In the genomic region with DNA sequence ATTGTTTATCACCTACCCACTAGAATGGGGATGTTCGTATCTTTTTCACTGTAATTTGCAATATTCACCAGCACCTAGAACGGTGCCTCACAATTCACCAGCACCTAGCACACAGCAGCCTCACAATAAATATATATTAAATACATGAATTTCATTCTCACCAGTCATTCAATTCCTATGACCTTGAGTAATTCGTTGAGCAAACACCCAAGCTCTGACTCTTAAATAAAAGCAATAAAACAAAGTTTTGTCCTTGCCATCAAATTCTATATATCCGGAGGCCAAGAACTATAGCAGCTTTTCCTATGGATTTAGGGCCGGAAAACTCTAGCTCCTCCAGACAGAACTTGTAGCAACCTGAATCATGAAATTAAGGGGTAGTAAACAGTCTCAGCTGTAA, we compare ENCODE assay signal across 8 cellular contexts. TPM values are rescaled to one million over a fixed set of nuclear protein-coding genes. Genes with fewer than 3 reads are reported as not detected.
DNase-seq lines count a peak whose midpoint lies in the region; ATAC-seq and TF ChIP-seq lines count a peak whose summit lies in the region.

No MANE protein-coding gene starts in this region.

- H3K9me3 Mint-ChIP-seq in CD4-positive, alpha-beta T cell, result no peaks in the 10 kb centered on the region
- H3K9me3 Mint-ChIP-seq in endodermal cell, result no peaks in the 10 kb centered on the region

- no peaks in the 10 kb centered on the region for H3K27me3 ChIP-seq in CD4-positive, alpha-beta T cell (ENCODE audit: control insufficient read depth, insufficient read depth, low read length)
- no peaks in the 10 kb centered on the region for H3K27me3 ChIP-seq in NT2/D1 (ENCODE audit: insufficient read depth, insufficient read length)
- H3K27me3 ChIP-seq in endodermal cell (ENCODE audit: control insufficient read depth, insufficient read depth, low read length, poor library complexity, severe bottlenecking), result no peaks in the 10 kb centered on the region
- H3K27me3 ChIP-seq in neuron (ENCODE audit: insufficient read depth, low read length), result no peaks in the 10 kb centered on the region

- H3K9ac ChIP-seq in NT2/D1 (ENCODE audit: insufficient read length, low read depth) (peak overlapping the region; percentile 94), endodermal cell (ENCODE audit: extremely low read depth, low read length, poor library complexity, severe bottlenecking) (peak overlapping the region; percentile 94)

- WGBS in endodermal cell (ENCODE audit: insufficient coverage in 1 of 2, insufficient read length in 1 of 2), 2 experiments, result 78 to 86% methylated on average over 5 of the region's 5 CpGs

- H3K4me1 Mint-ChIP-seq in CD4-positive, alpha-beta T cell (ENCODE audit: low read depth), result peaks cover 55% of the 10 kb centered on the region
- peaks cover 19% of the 10 kb centered on the region for H3K4me1 Mint-ChIP-seq in endodermal cell

- no peak overlapping the region for H3K27ac ChIP-seq in CD4-positive, alpha-beta T cell (ENCODE audit: low read depth, low read length)
- no peak overlapping the region for H3K27ac ChIP-seq in endodermal cell (ENCODE audit: low read depth, low read length)

- H3K27me3 Mint-ChIP-seq in CD4-positive, alpha-beta T cell, result no peaks in the 10 kb centered on the region
- no peaks in the 10 kb centered on the region for H3K27me3 Mint-ChIP-seq in endodermal cell (ENCODE audit: insufficient read depth)

- H3K4me1 ChIP-seq in NT2/D1 (ENCODE audit: insufficient read depth, insufficient read length), result peaks cover 2% of the 10 kb centered on the region
- peaks cover 2% of the 10 kb centered on the region for H3K4me1 ChIP-seq in endodermal cell (ENCODE audit: control insufficient read depth, insufficient read depth, low read length)
- H3K4me1 ChIP-seq in neuron (ENCODE audit: insufficient read depth, low read length), result peaks cover 18% of the 10 kb centered on the region

- H3K36me3 ChIP-seq in NT2/D1 (ENCODE audit: insufficient read depth, insufficient read length, low read length) (peaks cover 16% of the 10 kb centered on the region), endodermal cell (ENCODE audit: control insufficient read depth, insufficient read depth, low read length) (peaks cover 17% of the 10 kb centered on the region), neuron (ENCODE audit: insufficient read depth, low read length) (peaks cover 18% of the 10 kb centered on the region)

- no peaks in the 10 kb centered on the region for H3K9me3 ChIP-seq in CD4-positive, alpha-beta T cell (ENCODE audit: control insufficient read depth, low read length)
- H3K9me3 ChIP-seq in NT2/D1 (ENCODE audit: insufficient read depth, low read length) (no peaks in the 10 kb centered on the region), endodermal cell (ENCODE audit: control insufficient read depth, low read length) (no peaks in the 10 kb centered on the region), neuron (ENCODE audit: low read length) (no peaks in the 10 kb centered on the region)

- no peak for DNase-seq in CD4-positive, alpha-beta T cell
- no peak for DNase-seq in NT2/D1 (ENCODE audit: low read depth, low spot score)
- no peak for DNase-seq in endodermal cell
- DNase-seq in stimulated activated CD4-positive, alpha-beta T cell treated with anti-CD3 and anti-CD28 coated beads, Interleukin-4, amount 100 ng/mL, for 4 hours, result no peak

- TF ChIP-seq CTCF in CD4-positive, alpha-beta T cell (IDR thresholded peaks at IDR 0.05), result no peak
- no peak for TF ChIP-seq CTCF in endodermal cell (conservative IDR thresholded peaks at IDR 0.05)

- peak overlapping the region; percentile 89 for H3K27ac Mint-ChIP-seq in CD4-positive, alpha-beta T cell
- H3K27ac Mint-ChIP-seq in endodermal cell, result no peak overlapping the region

- POLR2A ChIA-PET in CD4-positive, alpha-beta T cell (lab: Charles Lee), result interaction anchor here (1.0 to 4.3 kb wide), 4 partner anchors 10 to 73 kb away, joined by 3 to 42 read pairs (median 4); partner anchors contain the start of genes PIGH and RDH11

- peaks cover 12% of the 10 kb centered on the region for H3K36me3 Mint-ChIP-seq in CD4-positive, alpha-beta T cell (ENCODE audit: low read depth)
- H3K36me3 Mint-ChIP-seq in endodermal cell (ENCODE audit: low read depth), result peaks cover 24% of the 10 kb centered on the region

- CTCF ChIA-PET in CD4-positive, alpha-beta T cell (lab: Charles Lee), result interaction anchor here (0.7 to 3.7 kb wide), 7 partner anchors 22 to 314 kb away, joined by 3 to 21 read pairs (median 7); partner anchors contain the start of genes ARG2, ATP6V1D, EIF2S1 and PIGH

- no peak overlapping the region for H2AFZ ChIP-seq in neuron (ENCODE audit: low read depth, low read length)

- H3K4me3 Mint-ChIP-seq in CD4-positive, alpha-beta T cell, result peak overlapping the region; percentile 91
- H3K4me3 Mint-ChIP-seq in endodermal cell, result peak overlapping the region; percentile 80

- no peak for ATAC-seq in CD4-positive, alpha-beta T cell (ENCODE audit: poor library complexity)
- no peak for ATAC-seq in GM18498 (IDR thresholded peaks at IDR 0.05; ENCODE audit: unreplicated experiment)
- ATAC-seq in HG03108 (IDR thresholded peaks at IDR 0.05; ENCODE audit: unreplicated experiment), result no peak
- ATAC-seq in GM21717 (IDR thresholded peaks at IDR 0.05; ENCODE audit: unreplicated experiment), result no peak

- H3K4me3 ChIP-seq in NT2/D1 (ENCODE audit: insufficient read length, low read depth) (peak overlapping the region; percentile 84), endodermal cell (ENCODE audit: low read length) (peak overlapping the region; percentile 95), neuron (ENCODE audit: low read length) (peak overlapping the region; percentile 55)

- intact Hi-C loops in CD4-positive, alpha-beta T cell (cut with DNase I, micrococcal nuclease), result loop anchor here in 1 of 2 experiments (5.0 kb wide), 2 partner anchors 71 to 1724 kb away; partner anchors contain the start of genes ERH, PIGH and SLC39A9

RNA-seq across cellular contexts. Expression of gene VTI1B, which starts 1.0 kb away (rescaled TPM):
- 10 to 100 TPM; 24.4 to 27.0 TPM for total RNA-seq in CD4-positive, alpha-beta T cell
- total RNA-seq in endodermal cell, result 100 to 1,000 TPM; 118 to 120 TPM
- 71.4 TPM for polyA plus RNA-seq in endodermal cell (2013, experiment 1 of 2)
- 63.9 TPM for polyA plus RNA-seq in endodermal cell (2013, experiment 2 of 2)

RNA-seq across cellular contexts. Expression of gene RDH11, which starts 22.1 kb away (rescaled TPM):
- total RNA-seq in CD4-positive, alpha-beta T cell, result 10 to 100 TPM; 13.6 to 14.2 TPM
- 10 to 100 TPM; 73.5 to 75.0 TPM for total RNA-seq in endodermal cell
- polyA plus RNA-seq in endodermal cell (2013, experiment 1 of 2), result 98.6 TPM
- 95.6 TPM for polyA plus RNA-seq in endodermal cell (2013, experiment 2 of 2)

RNA-seq across cellular contexts. Expression of gene RDH12, which starts 28.2 kb away (rescaled TPM):
- not detected for total RNA-seq in CD4-positive, alpha-beta T cell
- total RNA-seq in endodermal cell, result under 1 TPM; 0.13 to 0.18 TPM
- 0.25 TPM for polyA plus RNA-seq in endodermal cell (2013, experiment 1 of 2)
- 0.12 TPM for polyA plus RNA-seq in endodermal cell (2013, experiment 2 of 2)

RNA-seq across cellular contexts. Expression of gene ARG2, which starts 53.7 kb away (rescaled TPM):
- 1 to 10 TPM; 3.7 to 3.9 TPM for total RNA-seq in CD4-positive, alpha-beta T cell
- total RNA-seq in endodermal cell, result 10 to 100 TPM; 19.4 to 25.4 TPM
- 17.2 TPM for polyA plus RNA-seq in endodermal cell (2013, experiment 1 of 2)
- polyA plus RNA-seq in endodermal cell (2013, experiment 2 of 2), result 16.2 TPM

Comparison
In these comparisons a context has a peak if more than half of its experiments do, and no peak if none do; other contexts are left out.
1. RNA of gene VTI1B, which starts 1.0 kb away (total RNA-seq): 118 to 120 TPM in endodermal cell; 24.4 to 27.0 TPM in CD4-positive, alpha-beta T cell; every median in the first group is over 4 times any median in the second.
2. RNA of gene RDH11, which starts 22.1 kb away (total RNA-seq): 73.5 to 75.0 TPM in endodermal cell; 13.6 to 14.2 TPM in CD4-positive, alpha-beta T cell; every median in the first group is over 4 times any median in the second.
3. Peak in every context shown above with its lines, with median percentiles within 50 percentile points of each other: H3K4me3 ChIP-seq.